ENCODE assay signal across 10 cellular contexts in the genomic region with DNA sequence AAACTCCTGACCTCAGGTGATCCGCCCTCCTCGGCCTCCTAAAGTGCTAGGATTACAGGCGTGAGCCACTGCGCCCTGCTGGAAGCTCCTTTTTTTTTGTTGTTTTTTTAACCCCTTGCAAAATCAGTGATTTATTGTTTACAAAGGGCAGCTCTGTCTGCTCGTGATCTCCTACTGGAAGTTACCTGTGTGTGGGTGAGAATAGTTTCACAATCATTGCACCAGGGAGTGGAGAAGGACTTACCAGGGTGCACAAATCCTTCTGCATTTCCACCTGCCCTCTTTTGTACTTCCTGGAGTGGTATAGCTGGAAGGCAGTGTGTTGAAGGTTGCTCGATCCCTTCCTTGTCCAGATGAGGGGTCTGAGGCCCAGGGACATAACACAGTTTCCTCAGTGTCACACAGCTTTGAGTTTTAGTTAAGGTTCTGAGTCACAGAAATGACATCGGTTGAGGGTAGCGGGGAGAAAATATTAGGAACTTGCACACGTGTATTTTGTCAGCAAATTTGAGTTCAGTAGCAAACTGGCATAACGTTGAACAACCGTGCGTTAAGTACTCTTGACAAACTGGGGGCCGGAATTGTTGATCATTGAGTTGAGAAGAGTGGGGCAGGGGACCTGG. TPM values are rescaled to one million over a fixed set of nuclear protein-coding genes. Genes with fewer than 3 reads are reported as not detected.
DNase-seq lines count a peak whose midpoint lies in the region; ATAC-seq, FAIRE-seq and TF ChIP-seq lines count a peak whose summit lies in the region.
"Had no signal": no experiment of that assay in that cellular context is flagged by ENCODE, and none has a peak within 500 bp of the region (broad histone marks: within the 10 kb centered on the region; RNA-seq: fewer than 3 reads in every experiment).

No MANE protein-coding gene starts in this region.

- no peak for TF ChIP-seq POLR2A in H54 (IDR thresholded peaks at IDR 0.05; ENCODE audit: low read depth, low read length)

- H3K36me3 Mint-ChIP-seq in CD14-positive monocyte (no peaks in the 10 kb centered on the region), nephron progenitor cell (ENCODE audit: low read depth) (peaks cover 31% of the 10 kb centered on the region)

- H3K4me3 ChIP-seq in dorsolateral prefrontal cortex, result peak overlapping the region in 2 of 59 donors; percentile 9

- FAIRE-seq in H54 (lab: Jason Lieb, UNC), result no peak
- FAIRE-seq: G401.6 had no signal

- H3K27ac Mint-ChIP-seq in CD14-positive monocyte, result peak overlapping the region in 6 of 7 donors; percentile 70 to 94 (median 84)
- H3K27ac Mint-ChIP-seq in nephron progenitor cell, result peak overlapping the region; percentile 76

- peaks cover 0 to 3% (median 2%) of the 10 kb centered on the region in 3 donors for H3K27me3 Mint-ChIP-seq in CD14-positive monocyte (ENCODE audit: low read depth in 3 of 3)
- H3K27me3 Mint-ChIP-seq in nephron progenitor cell (ENCODE audit: low read depth, poor library complexity), result no peaks in the 10 kb centered on the region

- H3K27ac ChIP-seq in dorsolateral prefrontal cortex, result peak overlapping the region in 57 of 59 donors; percentile 12 to 92 (median 82)

- peaks cover 0 to 4% (median 1%) of the 10 kb centered on the region in 7 donors for H3K9me3 Mint-ChIP-seq in CD14-positive monocyte
- H3K9me3 Mint-ChIP-seq in nephron progenitor cell, result peaks cover 44% of the 10 kb centered on the region

- no peak for ATAC-seq in HG02759 (IDR thresholded peaks at IDR 0.05; ENCODE audit: unreplicated experiment)

- intact Hi-C loops in CD14-positive monocyte (cut with micrococcal nuclease) (no loop called here), dorsolateral prefrontal cortex (cut with DNase I) (no loop called here)

- H3K4me3 Mint-ChIP-seq in CD14-positive monocyte (no peak overlapping the region), nephron progenitor cell (no peak overlapping the region)

- no peaks in the 10 kb centered on the region for H3K27me3 ChIP-seq in dorsolateral prefrontal cortex

- no peak for DNase-seq in CD14-positive monocyte (ENCODE audit: low spot score)
- DNase-seq in LoVo (ENCODE audit: low spot score), result peak; percentile 44
- no peak for DNase-seq in dorsolateral prefrontal cortex
- DNase-seq in nephron progenitor cell, result no peak
- no peak for DNase-seq in hepatic stellate cell (ENCODE audit: low spot score)
- no peak for DNase-seq in NCI-H1105 treated with DMSO at 0.1 percent for 48 hours (lab: John Stamatoyannopoulos, UW)
- no peak for DNase-seq in H54 (ENCODE audit: insufficient read length, low spot score)
- DNase-seq: OCI-M1 had no signal

- H3K4me1 Mint-ChIP-seq in CD14-positive monocyte (peaks cover 42% of the 10 kb centered on the region), nephron progenitor cell (peaks cover 42% of the 10 kb centered on the region)

- TF ChIP-seq CTCF in CD14-positive monocyte (IDR thresholded peaks at IDR 0.05) (no peak), dorsolateral prefrontal cortex (IDR thresholded peaks at IDR 0.05 in 54 of 56, conservative IDR thresholded peaks at IDR 0.05 in 2 of 56; ENCODE audit: low read depth in 1 of 56, partially characterized antibody in 56 of 56) (no peak), nephron progenitor cell (IDR thresholded peaks at IDR 0.05) (no peak)

RNA-seq across cellular contexts. Expression of a gene that starts 11.3 kb away (rescaled TPM):
- polyA plus RNA-seq in CD14-positive monocyte, result 1 to 10 TPM; 6.6 to 7.0 TPM
- 100 to 1,000 TPM in 2 of 120 experiments, 10 to 100 TPM in 118; 52.9 to 121 (median 72.5) TPM for total RNA-seq in dorsolateral prefrontal cortex
